Comparison of ENCODE assay signal across 1 cellular context in the genomic region with DNA sequence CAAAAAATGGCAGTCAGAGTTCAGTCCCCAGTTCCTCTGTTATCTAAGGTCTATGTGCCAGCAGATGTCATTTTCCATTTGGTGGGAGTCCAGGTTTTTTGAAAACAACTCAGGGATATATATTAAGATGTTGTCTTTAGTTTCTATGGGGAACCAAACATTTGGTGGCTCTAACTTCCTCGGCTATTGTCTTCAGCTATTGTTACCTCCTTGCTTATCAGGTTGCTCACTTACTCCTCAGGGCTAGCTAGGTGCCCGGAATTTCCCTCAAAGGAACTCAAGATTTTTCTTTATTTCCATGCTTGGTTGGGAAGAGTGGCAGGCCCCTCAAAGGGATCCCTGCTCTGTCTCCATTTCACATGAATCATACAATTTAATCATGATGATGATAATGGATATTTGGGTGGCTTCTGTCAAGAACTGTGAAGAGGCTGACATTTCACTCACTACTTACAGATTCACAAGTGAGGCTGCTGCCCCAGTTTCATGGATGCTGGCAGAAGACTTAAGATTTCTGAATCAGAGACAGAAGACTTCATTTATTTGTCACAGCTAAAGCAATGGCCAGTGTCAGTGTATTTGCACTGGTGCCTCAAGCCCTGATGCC.
TF ChIP-seq lines count a peak whose summit lies in the region.

No MANE protein-coding gene starts in this region.

TF ChIP-seq in GM23338, 12 proteins besides CTCF, POLR2A, EP300 and RAD21 (continued from another document):
- TF ChIP-seq ZNF462 (CRISPR knock-in tag; IDR thresholded peaks at IDR 0.05): no peak
- TF ChIP-seq JUNB (IDR thresholded peaks at IDR 0.05; ENCODE audit: unreplicated experiment): no peak
- no peak for TF ChIP-seq ZNF114 (CRISPR knock-in tag; IDR thresholded peaks at IDR 0.05)
- TF ChIP-seq STAT1 (IDR thresholded peaks at IDR 0.05; ENCODE audit: unreplicated experiment): no peak
- no peak for TF ChIP-seq ETS1 (IDR thresholded peaks at IDR 0.05)
